ENCODE assay signal across 12 cellular contexts in the genomic region with DNA sequence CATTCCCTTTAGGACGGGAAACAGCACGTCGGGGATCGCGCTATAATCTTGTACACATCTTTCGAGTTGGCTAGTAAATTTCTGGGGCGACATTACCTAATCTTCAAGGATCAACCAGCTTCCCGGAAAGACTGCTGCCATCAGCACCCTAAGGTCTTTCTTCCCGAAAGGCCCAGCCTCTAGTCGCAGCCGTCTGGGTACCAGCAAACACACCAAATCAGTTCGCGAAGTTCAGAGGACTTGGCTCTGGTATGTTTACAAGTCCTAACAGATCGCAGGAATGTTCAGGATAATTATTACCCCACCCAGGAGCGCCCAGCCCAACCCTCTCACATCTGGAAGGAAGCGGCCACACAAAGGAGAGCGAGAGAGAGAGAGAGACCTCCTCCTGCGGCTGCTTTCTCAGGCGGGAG.
DNase-seq lines count a peak whose midpoint lies in the region; ATAC-seq and TF ChIP-seq lines count a peak whose summit lies in the region.
"Had no signal": no experiment of that assay in that cellular context is flagged by ENCODE, and none has a peak within 500 bp of the region (broad histone marks: within the 10 kb centered on the region; RNA-seq: fewer than 3 reads in every experiment).

No MANE protein-coding gene starts in this region.

- H4K8ac ChIP-seq in H9 (replicated peaks; ENCODE audit: insufficient read length, low read depth, low read length), result no peak overlapping the region

- H3K4me3 ChIP-seq in iPS-18a (ENCODE audit: low read length), result peak overlapping the region; percentile 61

- no peak overlapping the region for H2BK12ac ChIP-seq in H9 (ENCODE audit: insufficient read length, low read depth, low read length)

- H3K79me2 ChIP-seq in H9 (ENCODE audit: insufficient read depth, low read length), result no peaks in the 10 kb centered on the region

- H3K4me3 Mint-ChIP-seq in H9 (peak overlapping the region; percentile 83 to 93), MCF 10A (ENCODE audit: unreplicated experiment) (peak overlapping the region; percentile 78)
- H3K4me3 Mint-ChIP-seq: HFFc6, memory B cell had no signal

- DNase-seq in H9 (peak; percentile 31), MCF 10A (ENCODE audit: unreplicated experiment) (peak; percentile 87), sciatic nerve (ENCODE audit: low spot score) (no peak), COLO668 (lab: John Stamatoyannopoulos, UW; ENCODE audit: unreplicated experiment) (no peak), NCI-H748 (lab: John Stamatoyannopoulos, UW; ENCODE audit: unreplicated experiment) (no peak)
- DNase-seq in stimulated activated CD4-positive, alpha-beta T cell treated with anti-CD3 and anti-CD28 coated beads, Interleukin-4, amount 100 ng/mL, for 4 hours, result no peak
- DNase-seq in activated CD4-positive, alpha-beta T cell treated with anti-CD3 and anti-CD28 coated beads, Interleukin-2, amount 50 U/mL, for 48 hours, result no peak
- DNase-seq: activated gamma-delta T cell, HFFc6, NCI-H2227 treated with DMSO at 0.1 percent for 48 hours had no signal

- H3T11ph ChIP-seq in H9 (ENCODE audit: low read length), result no peak overlapping the region

- H3K27me3 Mint-ChIP-seq in H9 (ENCODE audit: low read depth) (peaks cover 49% of the 10 kb centered on the region), MCF 10A (ENCODE audit: insufficient read depth, unreplicated experiment) (no peaks in the 10 kb centered on the region)

- no peak overlapping the region for H2BK120ac ChIP-seq in H9 (ENCODE audit: low read depth, low read length, poor library complexity, severe bottlenecking)

- no CpG with 5 or more reads among the region's 19 CpGs for WGBS in H9 (ENCODE audit: extremely low coverage, insufficient read length, low lambda C conversion rate)

- CTCF ChIA-PET in MCF 10A (lab: Yijun Ruan, JAX), result interaction anchor here (0.6 to 2.3 kb wide), 8 partner anchors 30 to 529 kb away, joined by 3 to 5 read pairs (median 3); no protein-coding TSS in a partner anchor

- no peak overlapping the region for H4K5ac ChIP-seq in H9 (ENCODE audit: insufficient read length, low read depth, low read length)

- H3K36me3 Mint-ChIP-seq in H9 (ENCODE audit: insufficient read depth in 1 of 3, low read depth in 3 of 3), result no peaks in the 10 kb centered on the region
- no peaks in the 10 kb centered on the region for H3K36me3 Mint-ChIP-seq in MCF 10A (ENCODE audit: insufficient read depth, unreplicated experiment)
- H3K36me3 Mint-ChIP-seq: memory B cell had no signal

- peaks cover 12% of the 10 kb centered on the region for H3K23me2 ChIP-seq in H9 (ENCODE audit: insufficient read length, low read depth, low read length, poor library complexity, severe bottlenecking)

- no peak overlapping the region for H3K14ac ChIP-seq in H9 (ENCODE audit: insufficient read depth, low read length)

- H2BK15ac ChIP-seq in H9 (ENCODE audit: low read depth, low read length), result no peak overlapping the region

- no peaks in the 10 kb centered on the region for H3K79me1 ChIP-seq in H9 (ENCODE audit: insufficient read depth, low read depth, low read length, poor library complexity, severe bottlenecking)

- ATAC-seq in sciatic nerve, result peak; percentile 79

- peaks cover 16 to 18% of the 10 kb centered on the region in 2 experiments for H3K4me1 Mint-ChIP-seq in H9
- peaks cover 16% of the 10 kb centered on the region for H3K4me1 Mint-ChIP-seq in MCF 10A (ENCODE audit: insufficient read depth, unreplicated experiment)
- H3K4me1 Mint-ChIP-seq: memory B cell had no signal

- no peaks in the 10 kb centered on the region for H3K4me1 ChIP-seq in H9 (ENCODE audit: insufficient read depth, low read length)
- peaks cover 15% of the 10 kb centered on the region for H3K4me1 ChIP-seq in iPS-18a (ENCODE audit: control insufficient read depth, low read depth, low read length)

- H3K27ac ChIP-seq in H9 (ENCODE audit: insufficient read length, low read depth, low read length), result no peak overlapping the region
- no peak overlapping the region for H3K27ac ChIP-seq in iPS-18a (ENCODE audit: low read length)

- no peak overlapping the region for H2AK5ac ChIP-seq in H9 (ENCODE audit: insufficient read length, low read length)

- peaks cover 0 to 4% of the 10 kb centered on the region in 2 experiments; a peak in 2 of 5 replicates for H3K9me3 Mint-ChIP-seq in H9
- H3K9me3 Mint-ChIP-seq in MCF 10A (ENCODE audit: unreplicated experiment), result no peaks in the 10 kb centered on the region
- H3K9me3 Mint-ChIP-seq: HFFc6, memory B cell had no signal

- no peaks in the 10 kb centered on the region for H3K36me3 ChIP-seq in iPS-18a (ENCODE audit: control insufficient read depth, low read depth, low read length)

- H3K9me3 ChIP-seq in H9 (ENCODE audit: control insufficient read depth, low read depth, low read length) (no peaks in the 10 kb centered on the region), iPS-18a (ENCODE audit: control insufficient read depth, low read depth, low read length) (no peaks in the 10 kb centered on the region)

- no peak overlapping the region for H3K56ac ChIP-seq in H9 (ENCODE audit: insufficient read length, low read depth, low read length)

- H3K27me3 ChIP-seq in H9 (ENCODE audit: insufficient read depth, low read length) (peaks cover 3% of the 10 kb centered on the region; the same call in 1 of the 2 replicates), iPS-18a (ENCODE audit: control insufficient read depth, insufficient read depth, low read length) (peaks cover 34% of the 10 kb centered on the region)

- intact Hi-C loops in MCF 10A (cut with micrococcal nuclease) (loop anchor here (1.0 to 5.0 kb wide), 4 partner anchors 84 to 130 kb away; no protein-coding TSS in a partner anchor), sciatic nerve (cut with DNase I) (no loop called here)

- H3K27ac Mint-ChIP-seq in H9 (no peak overlapping the region), MCF 10A (ENCODE audit: low read depth, unreplicated experiment) (peak overlapping the region; percentile 87)
- H3K27ac Mint-ChIP-seq: HFFc6, memory B cell had no signal

- no peak overlapping the region for H2AFZ ChIP-seq in H9 (ENCODE audit: low read length)

- no peak overlapping the region for H3K23ac ChIP-seq in H9 (ENCODE audit: insufficient read length, low read depth, low read length)

- H3K9ac ChIP-seq in H9 (ENCODE audit: extremely low read depth, insufficient read length, low read length), result peak overlapping the region; percentile 32
- H3K9ac ChIP-seq in iPS-18a (ENCODE audit: low read length), result peak overlapping the region; percentile 11

- POLR2A ChIA-PET in MCF 10A (lab: Yijun Ruan, JAX), result interaction anchor here (0.6 to 5.6 kb wide), 30 partner anchors 9 to 528 kb away, joined by 3 to 55 read pairs (median 4); a partner anchor contains a TSS

- no peaks in the 10 kb centered on the region for H4K20me1 ChIP-seq in H9 (ENCODE audit: control insufficient read depth, insufficient read depth, insufficient read length)

- no peak overlapping the region for H4K91ac ChIP-seq in H9 (ENCODE audit: insufficient read length, low read depth, low read length)

- H3K4ac ChIP-seq in H9 (ENCODE audit: low read depth, low read length), result no peak overlapping the region

- TF ChIP-seq CTCF in H9 (conservative IDR thresholded peaks at IDR 0.05), result no peak
- no peak for TF ChIP-seq CTCF in MCF 10A (IDR thresholded peaks at IDR 0.05; ENCODE audit: unreplicated experiment)

- H2BK5ac ChIP-seq in H9 (ENCODE audit: insufficient read length, low read length), result no peak overlapping the region

- BruUV-seq in MCF 10A (replicated peaks; lab: Mats Ljungman, UMichigan), result no TSS peak

- H3K4me2 ChIP-seq in H9 (ENCODE audit: insufficient read depth, insufficient read length, low read length), result peak overlapping the region; percentile 61

- no peak overlapping the region for H3K18ac ChIP-seq in H9 (ENCODE audit: insufficient read length, low read depth, low read length)

- H2BK20ac ChIP-seq in H9 (ENCODE audit: low read depth, low read length, poor library complexity, severe bottlenecking), result no peak overlapping the region

Comparison
In these comparisons a context has a peak if more than half of its experiments do, and no peak if none do; other contexts are left out.
1. DNase-seq: peak in H9 (single experiment) and MCF 10A (single experiment); none in sciatic nerve (single experiment), COLO668 (single experiment), stimulated activated CD4-positive, alpha-beta T cell treated with anti-CD3 and anti-CD28 coated beads, Interleukin-4, amount 100 ng/mL, for 4 hours (0 of 2), NCI-H748 (single experiment) and activated CD4-positive, alpha-beta T cell treated with anti-CD3 and anti-CD28 coated beads, Interleukin-2, amount 50 U/mL, for 48 hours (0 of 2).